In genomic region chr4:164753873-164754488, GRCh38 we compare ENCODE assay signal across 1 cellular context.
TF ChIP-seq lines count a peak whose summit lies in the region.

Gene SMIM31 (plus strand): TSS chr4:164754131. CDS start chr4:164770444, 16,313 bp downstream.

TF ChIP-seq in GM23338, 12 proteins besides CTCF, POLR2A, EP300 and RAD21 (continued from another document):
- no peak for TF ChIP-seq ZNF462 (CRISPR knock-in tag; IDR thresholded peaks at IDR 0.05)
- TF ChIP-seq ZNF331 (CRISPR knock-in tag; IDR thresholded peaks at IDR 0.05; ENCODE audit: low read depth): no peak
